In genomic region chr17:44707755-44708400, GRCh38 we compare ENCODE assay signal across 8 cellular contexts. TPM values are rescaled to one million over a fixed set of nuclear protein-coding genes. Genes with fewer than 3 reads are reported as not detected.
DNase-seq lines count a peak whose midpoint lies in the region; ATAC-seq, FAIRE-seq and TF ChIP-seq lines count a peak whose summit lies in the region.

No MANE protein-coding gene starts in this region.

- H3K27me3 ChIP-seq in A673 (replicated peaks; ENCODE audit: insufficient read depth, low read depth, low read length, poor library complexity) (no peaks in the 10 kb centered on the region), HUES48 (ENCODE audit: control insufficient read depth, insufficient read depth, low read length) (no peaks in the 10 kb centered on the region), mesenchymal stem cell (ENCODE audit: control insufficient read depth in 1 of 2, insufficient read depth in 1 of 2, low read length in 2 of 2) (no peaks in the 10 kb centered on the region)

- no peak overlapping the region for H2BK15ac ChIP-seq in mesenchymal stem cell (ENCODE audit: low read depth, poor library complexity, severe bottlenecking)

- POLR2A ChIA-PET in A673 (lab: Charles Lee; ENCODE audit: low non-redundant PET): interaction anchor here (0.6 kb wide), 1 partner anchor 1337 kb away, joined by 3 read pairs; no protein-coding TSS in a partner anchor

- no peaks in the 10 kb centered on the region for H3K9me3 ChIP-seq in A673 (ENCODE audit: low read depth, low read length, poor library complexity, severe bottlenecking)
- H3K9me3 ChIP-seq in HUES48 (ENCODE audit: control insufficient read depth, insufficient read depth, low read length): no peaks in the 10 kb centered on the region
- H3K9me3 ChIP-seq in mesenchymal stem cell (ENCODE audit: control insufficient read depth, low read length): no peaks in the 10 kb centered on the region

- H3K4ac ChIP-seq in mesenchymal stem cell (ENCODE audit: low read depth in 1 of 2, low read length in 2 of 2): no peak overlapping the region

- H3K4me3 ChIP-seq in A673 (ENCODE audit: low read depth, low read length, poor library complexity, severe bottlenecking) (peak overlapping the region; percentile 80), HUES48 (ENCODE audit: low read depth, low read length) (peak overlapping the region; percentile 88), cardiac fibroblast (replicated peaks in 1 of 2; ENCODE audit: low read depth in 2 of 2, low read length in 2 of 2) (peak overlapping the region; percentile 76 to 94), mesenchymal stem cell (ENCODE audit: insufficient read depth in 1 of 2, low read depth in 1 of 2, low read length in 2 of 2) (peak overlapping the region in 1 of 2 experiments; percentile 91)

- no peak for FAIRE-seq in GM19239 (lab: Jason Lieb, UNC)

- CTCF ChIA-PET in A673 (lab: Charles Lee): no interaction called here

- H3K4me1 ChIP-seq in A673 (ENCODE audit: insufficient read depth, low read length, poor library complexity, severe bottlenecking) (peaks cover 4% of the 10 kb centered on the region), HUES48 (ENCODE audit: control insufficient read depth, insufficient read depth, low read length) (peaks cover 7% of the 10 kb centered on the region; the same call in 1 of the 2 replicates), mesenchymal stem cell (ENCODE audit: control insufficient read depth, insufficient read depth, low read depth, low read length) (peaks cover 6% of the 10 kb centered on the region)

- H3K14ac ChIP-seq in mesenchymal stem cell (ENCODE audit: low read length in 2 of 2): no peak overlapping the region

- peak overlapping the region; percentile 27 for H2BK120ac ChIP-seq in mesenchymal stem cell (ENCODE audit: low read depth, low read length)

- TSS peak; percentile 99 for BruUV-seq in A673 (replicated peaks; lab: Mats Ljungman, UMichigan)

- WGBS in mesenchymal stem cell: 54% methylated on average over 4 of the region's 4 CpGs

- no peak overlapping the region for H2AFZ ChIP-seq in mesenchymal stem cell (ENCODE audit: low read depth, low read length)

- H3K18ac ChIP-seq in mesenchymal stem cell (ENCODE audit: low read depth in 1 of 2, low read length in 2 of 2): no peak overlapping the region

- peak overlapping the region; percentile 57 for H3K4me2 ChIP-seq in mesenchymal stem cell (ENCODE audit: low read length, poor library complexity, severe bottlenecking)

- no peak for ATAC-seq in GM18861 (IDR thresholded peaks at IDR 0.05; ENCODE audit: unreplicated experiment)

- peak overlapping the region; percentile 81 for H3K9ac ChIP-seq in HUES48 (ENCODE audit: low read depth, low read length)
- peak overlapping the region; percentile 83 for H3K9ac ChIP-seq in mesenchymal stem cell (ENCODE audit: low read length)

- peaks cover 12% of the 10 kb centered on the region for H3K79me1 ChIP-seq in mesenchymal stem cell (replicated peaks; ENCODE audit: low read length, poor library complexity, severe bottlenecking)

- H2AK5ac ChIP-seq in mesenchymal stem cell (ENCODE audit: low read length, severe bottlenecking): peak overlapping the region; percentile 65

- H3K27ac ChIP-seq in A673 (ENCODE audit: low read depth, low read length, poor library complexity, severe bottlenecking): peak overlapping the region; percentile 89
- H3K27ac ChIP-seq in HUES48 (ENCODE audit: low read depth, low read length): peak overlapping the region; percentile 87
- no peak overlapping the region for H3K27ac ChIP-seq in mesenchymal stem cell (ENCODE audit: low read length, poor library complexity, severe bottlenecking)

- H4K8ac ChIP-seq in mesenchymal stem cell (ENCODE audit: low read length): no peak overlapping the region

- DNase-seq in A673 (ENCODE audit: low spot score) (no peak), cardiac fibroblast (ENCODE audit: low read depth in 2 of 2) (peak; percentile 3 to 23), mesenchymal stem cell (no peak), hepatic stellate cell (ENCODE audit: low spot score) (no peak), GM19239 (ENCODE audit: insufficient read length, low spot score) (no peak)
- no peak for DNase-seq in stimulated activated CD4-positive, alpha-beta T cell treated with anti-CD3 and anti-CD28 coated beads, Interleukin-15, amount 100 ng/mL, for 24 hours

- H3K23ac ChIP-seq in mesenchymal stem cell (ENCODE audit: low read length in 2 of 2): no peak overlapping the region

- intact Hi-C loops in A673 (cut with micrococcal nuclease; ENCODE audit: unreplicated experiment): no loop called here

- H4K91ac ChIP-seq in mesenchymal stem cell (ENCODE audit: low read length): no peak overlapping the region

- no peak overlapping the region for H2BK5ac ChIP-seq in mesenchymal stem cell (ENCODE audit: low read depth, low read length, poor library complexity, severe bottlenecking)

- H2BK12ac ChIP-seq in mesenchymal stem cell (ENCODE audit: low read length in 2 of 2): no peak overlapping the region

- H3K36me3 ChIP-seq in A673 (ENCODE audit: insufficient read depth, low read length, poor library complexity, severe bottlenecking) (no peaks in the 10 kb centered on the region), HUES48 (ENCODE audit: control insufficient read depth, insufficient read depth, low read length) (no peaks in the 10 kb centered on the region), mesenchymal stem cell (ENCODE audit: control insufficient read depth in 1 of 2, insufficient read depth in 2 of 2, low read depth in 1 of 2, low read length in 2 of 2) (no peaks in the 10 kb centered on the region)

- TF ChIP-seq CTCF in A673 (conservative IDR thresholded peaks at IDR 0.05; ENCODE audit: low read depth, low read length): no peak
- no peak for TF ChIP-seq CTCF in cardiac fibroblast (IDR thresholded peaks at IDR 0.05; ENCODE audit: low read depth, low read length)

RNA-seq across cellular contexts. Expression of gene DBF4B, which starts 0.6 kb away (rescaled TPM):
- 20.5 and 24.0 TPM in 2 replicates for total RNA-seq in A673 (2021)
- polyA plus RNA-seq in mesenchymal stem cell (2013, experiment 1 of 2): 2.1 TPM
- polyA plus RNA-seq in mesenchymal stem cell (2013, experiment 2 of 2): 2.1 TPM

RNA-seq across cellular contexts. Expression of gene CCDC43, which starts 18.3 kb away (rescaled TPM):
- total RNA-seq in A673 (2021): 20.3 and 21.1 TPM in 2 replicates
- polyA plus RNA-seq in mesenchymal stem cell (2013, experiment 1 of 2): 25.0 TPM
- polyA plus RNA-seq in mesenchymal stem cell (2013, experiment 2 of 2): 24.7 TPM

RNA-seq across cellular contexts. Expression of gene ADAM11, which starts 50.9 kb away (rescaled TPM):
- 0.17 and 0.59 TPM in 2 replicates for total RNA-seq in A673 (2021)
- polyA plus RNA-seq in mesenchymal stem cell (2013, experiment 1 of 2): 0.30 TPM
- 0.26 TPM for polyA plus RNA-seq in mesenchymal stem cell (2013, experiment 2 of 2)

RNA-seq across cellular contexts. Expression of gene MEIOC, which starts 51.6 kb away (rescaled TPM):
- 0.44 TPM in 1 of 2 replicates, not detected in the other for total RNA-seq in A673 (2021)
- 0.15 TPM for polyA plus RNA-seq in mesenchymal stem cell (2013, experiment 1 of 2)
- 0.11 TPM for polyA plus RNA-seq in mesenchymal stem cell (2013, experiment 2 of 2)

Comparison
In these comparisons a context has a peak if more than half of its experiments do, and no peak if none do; other contexts are left out.
1. DNase-seq: peak in cardiac fibroblast (2 of 2); none in A673 (single experiment), mesenchymal stem cell (single experiment), stimulated activated CD4-positive, alpha-beta T cell treated with anti-CD3 and anti-CD28 coated beads, Interleukin-15, amount 100 ng/mL, for 24 hours (single experiment), hepatic stellate cell (single experiment) and GM19239 (single experiment).